In genomic region chr4:176191974-176192373, GRCh38 we compare ENCODE assay signal across 12 cellular contexts. TPM values are rescaled to one million over a fixed set of nuclear protein-coding genes. Genes with fewer than 3 reads are reported as not detected.
A peak's percentile ranks its signal among the peaks of the same experiment; 100 is the strongest.
DNase-seq lines count a peak whose midpoint lies in the region; ATAC-seq and TF ChIP-seq lines count a peak whose summit lies in the region.
"Had no signal": no experiment of that assay in that cellular context is flagged by ENCODE, and none has a peak within 500 bp of the region (broad histone marks: within the 10 kb centered on the region; RNA-seq: fewer than 3 reads in every experiment).

No MANE protein-coding gene starts in this region.

- no peak overlapping the region for H2AK9ac ChIP-seq in IMR-90 (replicated peaks; ENCODE audit: low read depth, low read length, poor library complexity)

- no peak overlapping the region for H3K4me3 ChIP-seq in IMR-90 (ENCODE audit: insufficient read depth, low read depth, low read length)
- H3K4me3 ChIP-seq: testis had no signal

- H2BK15ac ChIP-seq in IMR-90 (ENCODE audit: low read depth, low read length) = peak overlapping the region; percentile 21; the same call in 1 of the 3 replicates

- H3K4me1 ChIP-seq in IMR-90 (ENCODE audit: control insufficient read depth, insufficient read depth, low read length) = peaks cover 15% of the 10 kb centered on the region
- H3K4me1 ChIP-seq: testis had no signal

- peak overlapping the region; percentile 92 for H2BK5ac ChIP-seq in IMR-90 (ENCODE audit: low read depth, low read length, poor library complexity, severe bottlenecking)

- POLR2A ChIA-PET in IMR-90 (lab: Charles Lee; ENCODE audit: unreplicated experiment) = no interaction called here
- POLR2A ChIA-PET in activated CD8-positive, alpha-beta T cell treated with anti-CD3 and anti-CD28 coated beads, Interleukin-2, amount 10 ng/mL, durations not matched to agents 7 days and 5 days (lab: Charles Lee) = no interaction called here

- peak overlapping the region; percentile 12; the same call in 1 of the 2 replicates for H2BK120ac ChIP-seq in IMR-90 (ENCODE audit: low read depth, low read length)

- no peaks in the 10 kb centered on the region for H3K9me3 Mint-ChIP-seq in activated CD8-positive, alpha-beta T cell treated with anti-CD3 and anti-CD28 coated beads, Interleukin-2, amount 10 ng/mL, durations not matched to agents 7 days and 5 days (ENCODE audit: insufficient read depth)
- H3K9me3 Mint-ChIP-seq: CD14-positive monocyte had no signal

- peak overlapping the region; percentile 1; the same call in 1 of the 2 replicates for H3K18ac ChIP-seq in IMR-90 (ENCODE audit: low read depth, low read length)

- no peak for TF ChIP-seq CTCF in IMR-90 (conservative IDR thresholded peaks at IDR 0.05; ENCODE audit: low read depth, low read length)
- TF ChIP-seq CTCF in GM10266 (IDR thresholded peaks at IDR 0.05; ENCODE audit: control insufficient read depth, insufficient read depth, low read depth, missing control alignments) = no peak

- H3K4me2 ChIP-seq in IMR-90 (ENCODE audit: low read depth, low read length) = no peak overlapping the region

- no peak overlapping the region; the same call in 1 of the 2 replicates for H2AK5ac ChIP-seq in IMR-90 (ENCODE audit: low read depth, low read length)

- DNase-seq in COR-L47 (lab: John Stamatoyannopoulos, UW) = peak; percentile 74
- peak; percentile 43 for DNase-seq in IMR-90
- DNase-seq in NCI-H774 (lab: John Stamatoyannopoulos, UW) = peak; percentile 70
- peak; percentile 34 for DNase-seq in fibroblast of gingiva (ENCODE audit: low read depth)
- no peak for DNase-seq in activated CD8-positive, alpha-beta T cell treated with anti-CD3 and anti-CD28 coated beads, Interleukin-2, amount 10 ng/mL, durations not matched to agents 7 days and 5 days
- no peak for DNase-seq in GM10266 (ENCODE audit: extremely low spot score)
- DNase-seq in activated effector memory CD4-positive, alpha-beta T cell treated with Interleukin-2 at 50 U/mL for 16 hours = no peak
- DNase-seq: naive thymus-derived CD8-positive, alpha-beta T cell; testis had no signal

- peak overlapping the region; percentile 45 for H2BK20ac ChIP-seq in IMR-90 (ENCODE audit: low read depth, low read length)

- H4K20me1 ChIP-seq in IMR-90 (ENCODE audit: insufficient read depth, low read length) = no peaks in the 10 kb centered on the region

- H3K14ac ChIP-seq in IMR-90 (replicated peaks; ENCODE audit: low read depth, low read length) = no peak overlapping the region

- WGBS in IMR-90 (ENCODE audit: extremely low coverage in 2 of 2, insufficient read length in 1 of 2), 2 experiments = no CpG with 5 or more reads among the region's 1 CpG

- no peak for TF ChIP-seq POLR2A in IMR-90 (IDR thresholded peaks at IDR 0.05; ENCODE audit: low read depth, low read length)

- peaks cover 4% of the 10 kb centered on the region for H3K36me3 Mint-ChIP-seq in activated CD8-positive, alpha-beta T cell treated with anti-CD3 and anti-CD28 coated beads, Interleukin-2, amount 10 ng/mL, durations not matched to agents 7 days and 5 days (ENCODE audit: low read depth)
- H3K36me3 Mint-ChIP-seq: CD14-positive monocyte; naive thymus-derived CD8-positive, alpha-beta T cell had no signal

- no peak for TF ChIP-seq RAD21 in IMR-90 (IDR thresholded peaks at IDR 0.05; ENCODE audit: low read length)

- H4K8ac ChIP-seq in IMR-90 (ENCODE audit: low read depth in 2 of 2, low read length in 2 of 2) = peak overlapping the region in 1 of 2 experiments; percentile 10; a peak in 1 of 4 replicates

- no peaks in the 10 kb centered on the region for H3K36me3 ChIP-seq in IMR-90 (ENCODE audit: control insufficient read depth, insufficient read depth, low read length)

- ATAC-seq in IMR-90 (ENCODE audit: low read depth) (no peak), GM19452 (IDR thresholded peaks at IDR 0.05; ENCODE audit: unreplicated experiment) (no peak)
- no peak for ATAC-seq in activated CD8-positive, alpha-beta T cell treated with anti-CD3 and anti-CD28 coated beads, Interleukin-2, amount 10 ng/mL, durations not matched to agents 7 days and 5 days
- ATAC-seq: naive thymus-derived CD8-positive, alpha-beta T cell had no signal

- H3K4me1 Mint-ChIP-seq in activated CD8-positive, alpha-beta T cell treated with anti-CD3 and anti-CD28 coated beads, Interleukin-2, amount 10 ng/mL, durations not matched to agents 7 days and 5 days (ENCODE audit: low read depth) = peaks cover 9% of the 10 kb centered on the region

- CTCF ChIA-PET in IMR-90 (lab: Yijun Ruan, JAX) = no interaction called here
- CTCF ChIA-PET in activated CD8-positive, alpha-beta T cell treated with anti-CD3 and anti-CD28 coated beads, Interleukin-2, amount 10 ng/mL, durations not matched to agents 7 days and 5 days (lab: Charles Lee) = no interaction called here

- no peaks in the 10 kb centered on the region for H3K27me3 ChIP-seq in IMR-90 (ENCODE audit: control insufficient read depth, insufficient read depth, low read length)
- H3K27me3 ChIP-seq: testis had no signal

- no peak overlapping the region for H3K56ac ChIP-seq in IMR-90 (ENCODE audit: extremely low read depth, insufficient read depth, low read length)

- H3K4ac ChIP-seq in IMR-90 (ENCODE audit: low read depth, low read length) = no peak overlapping the region

- intact Hi-C loops in IMR-90 (cut with micrococcal nuclease) = no loop called here

- peak overlapping the region; percentile 39; the same call in 1 of the 2 replicates for H4K5ac ChIP-seq in IMR-90 (ENCODE audit: low read depth, low read length)

- no peak overlapping the region for H4K91ac ChIP-seq in IMR-90 (ENCODE audit: insufficient read depth, low read depth, low read length)

- peaks cover 26% of the 10 kb centered on the region for H3K27me3 Mint-ChIP-seq in activated CD8-positive, alpha-beta T cell treated with anti-CD3 and anti-CD28 coated beads, Interleukin-2, amount 10 ng/mL, durations not matched to agents 7 days and 5 days (ENCODE audit: low read depth)

- H2AFZ ChIP-seq in IMR-90 (replicated peaks; ENCODE audit: low read length, poor library complexity) = no peak overlapping the region

- H3K9ac ChIP-seq in IMR-90 (ENCODE audit: low read depth, low read length) = no peak overlapping the region

- H3K9me3 ChIP-seq in IMR-90 (ENCODE audit: control insufficient read depth, insufficient read depth, low read length) = no peaks in the 10 kb centered on the region
- H3K9me3 ChIP-seq: testis had no signal

- no peak overlapping the region for H3K23ac ChIP-seq in IMR-90 (ENCODE audit: low read depth, low read length)

- no peaks in the 10 kb centered on the region for H3K79me1 ChIP-seq in IMR-90 (ENCODE audit: low read depth in 1 of 2, low read length in 2 of 2)

- H3K9me1 ChIP-seq in IMR-90 (ENCODE audit: insufficient read depth, low read length) = 0 out of 2 replicates have a peak, but pooled peaks cover 2% of the 10 kb centered on the region

- in situ Hi-C loops in IMR-90 (cut with MboI; ENCODE audit: low sequenced_read_pairs) = loop anchor here (10.0 kb wide), 1 partner anchor 83 kb away; no protein-coding TSS in a partner anchor

- no peak overlapping the region for H3K27ac Mint-ChIP-seq in activated CD8-positive, alpha-beta T cell treated with anti-CD3 and anti-CD28 coated beads, Interleukin-2, amount 10 ng/mL, durations not matched to agents 7 days and 5 days
- H3K27ac Mint-ChIP-seq: activated T-helper 1 cell treated with anti-CD3 and anti-CD28 coated beads, Interleukin-12 subunit alpha, Interleukin-12 subunit beta, Interleukin-2, Interleukin-4 antibody, amounts not matched to agents 30 ng/mL and 10 ng/mL and 1 ng/mL, durations not matched to agents 14 hours and 24 hours and 36 hours; CD14-positive monocyte; naive thymus-derived CD8-positive, alpha-beta T cell had no signal

- no peak overlapping the region for H3K27ac ChIP-seq in IMR-90 (ENCODE audit: insufficient read depth, low read length)
- H3K27ac ChIP-seq: testis had no signal

- no TSS peak for BruUV-seq in IMR-90 (replicated peaks; lab: Mats Ljungman, UMichigan)

- H3K4me3 Mint-ChIP-seq in activated CD8-positive, alpha-beta T cell treated with anti-CD3 and anti-CD28 coated beads, Interleukin-2, amount 10 ng/mL, durations not matched to agents 7 days and 5 days = no peak overlapping the region
- H3K4me3 Mint-ChIP-seq: activated T-helper 1 cell treated with anti-CD3 and anti-CD28 coated beads, Interleukin-12 subunit alpha, Interleukin-12 subunit beta, Interleukin-2, Interleukin-4 antibody, amounts not matched to agents 30 ng/mL and 10 ng/mL and 1 ng/mL, durations not matched to agents 14 hours and 24 hours and 36 hours; CD14-positive monocyte; naive thymus-derived CD8-positive, alpha-beta T cell had no signal

- dilution Hi-C loops in IMR-90 (cut with HindIII; ENCODE audit: low sequenced_read_pairs, unreplicated experiment) = no loop called here

TF ChIP-seq in IMR-90, 13 proteins besides CTCF, POLR2A, EP300 and RAD21:
- TF ChIP-seq RFX5 (IDR thresholded peaks at IDR 0.05; ENCODE audit: low read depth, low read length) (no peak), FOS (IDR thresholded peaks at IDR 0.05; ENCODE audit: low read depth, low read length) (no peak), RCOR1 (IDR thresholded peaks at IDR 0.05; ENCODE audit: insufficient replicate concordance, low read length) (no peak), SMC3 (IDR thresholded peaks at IDR 0.05; ENCODE audit: low read depth, low read length) (no peak), BHLHE40 (IDR thresholded peaks at IDR 0.05; ENCODE audit: low read depth, low read length) (no peak), CEBPB (IDR thresholded peaks at IDR 0.05; ENCODE audit: low read depth, low read length) (no peak), MXI1 (IDR thresholded peaks at IDR 0.05; ENCODE audit: borderline replicate concordance, low read depth, low read length) (no peak), MAFK (IDR thresholded peaks at IDR 0.05; ENCODE audit: low read depth, low read length) (no peak)

RNA-seq across cellular contexts. Expression of gene SPATA4, which starts 3.4 kb away (rescaled TPM):
- total RNA-seq in IMR-90 (2012; rRNA removed) = under 0.01 and 0.28 TPM in 2 replicates
- polyA plus RNA-seq in IMR-90 (2012; rRNA removed) = 0.09 and 0.14 TPM in 2 replicates
- polyA plus RNA-seq in IMR-90 (2012; cell fraction: cytosol; rRNA removed) = not detected in 2 replicates
- polyA plus RNA-seq in IMR-90 (2012; cell fraction: nucleus; rRNA removed; ENCODE audit: low replicate concordance) = not detected in 2 replicates
- total RNA-seq in activated CD8-positive, alpha-beta T cell treated with anti-CD3 and anti-CD28 coated beads, Interleukin-2, amount 10 ng/mL, durations not matched to agents 7 days and 5 days = not detected
- total RNA-seq: activated T-helper 1 cell treated with anti-CD3 and anti-CD28 coated beads, Interleukin-12 subunit alpha, Interleukin-12 subunit beta, Interleukin-2, Interleukin-4 antibody, amounts not matched to agents 30 ng/mL and 10 ng/mL and 1 ng/mL, durations not matched to agents 14 hours and 24 hours and 36 hours; naive thymus-derived CD8-positive, alpha-beta T cell had no signal
- polyA plus RNA-seq: CD14-positive monocyte; naive thymus-derived CD8-positive, alpha-beta T cell had no signal

Comparison
In these comparisons a context has a peak if more than half of its experiments do, and no peak if none do; other contexts are left out.
1. DNase-seq: peak in COR-L47 (single experiment), IMR-90 (single experiment), NCI-H774 (single experiment) and fibroblast of gingiva (single experiment); none in activated CD8-positive, alpha-beta T cell treated with anti-CD3 and anti-CD28 coated beads, Interleukin-2, amount 10 ng/mL, durations not matched to agents 7 days and 5 days (single experiment), GM10266 (single experiment) and activated effector memory CD4-positive, alpha-beta T cell treated with Interleukin-2 at 50 U/mL for 16 hours (single experiment).